ENCODE assay signal across 14 cellular contexts in the genomic region with DNA sequence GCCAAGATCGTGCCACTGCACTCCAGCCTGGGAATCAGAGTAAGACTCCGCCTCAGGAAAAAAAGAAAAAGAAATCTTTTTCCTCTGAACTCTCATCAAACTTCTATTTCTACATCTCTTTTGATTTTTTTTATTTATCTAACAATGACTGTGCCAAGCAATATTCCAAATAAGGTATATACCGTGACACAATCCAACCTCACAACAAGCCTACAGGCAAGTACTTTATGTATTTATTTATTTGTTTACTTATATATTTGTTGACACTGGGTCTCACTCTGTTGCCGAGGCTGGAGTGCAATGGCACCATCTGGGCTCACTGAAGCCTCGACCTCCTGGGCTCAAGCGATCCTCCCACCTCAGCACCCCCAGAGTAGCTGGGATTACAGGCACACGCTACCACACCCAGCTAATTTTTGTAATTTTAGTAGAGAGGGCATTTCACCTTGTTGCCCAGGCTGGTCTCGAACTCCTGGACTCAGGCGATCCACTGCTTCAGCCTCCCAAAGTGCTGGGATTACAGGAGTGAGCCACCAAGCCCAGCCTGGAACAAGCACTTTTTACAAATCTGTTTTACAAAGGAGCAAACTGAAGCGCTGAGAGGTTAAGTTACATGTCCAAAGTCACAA.
A peak's percentile ranks its signal among the peaks of the same experiment; 100 is the strongest.
DNase-seq lines count a peak whose midpoint lies in the region; ATAC-seq and TF ChIP-seq lines count a peak whose summit lies in the region.
"Had no signal": no experiment of that assay in that cellular context is flagged by ENCODE, and none has a peak within 500 bp of the region (broad histone marks: within the 10 kb centered on the region; RNA-seq: fewer than 3 reads in every experiment).

No MANE protein-coding gene starts in this region.

- H3K27ac ChIP-seq in right atrium auricular region = peak overlapping the region; percentile 69 to 80
- H3K27ac ChIP-seq in heart left ventricle = peak overlapping the region in 5 of 12 donors; percentile 65 to 98 (median 84)
- H3K27ac ChIP-seq in esophagus (ENCODE audit: low read depth in 2 of 2, low read length in 1 of 2) = peak overlapping the region; percentile 38 to 91
- peak overlapping the region; percentile 92 for H3K27ac ChIP-seq in psoas muscle

- no peaks in the 10 kb centered on the region for H3K27me3 ChIP-seq in right atrium auricular region
- no peaks in the 10 kb centered on the region for H3K27me3 ChIP-seq in heart left ventricle
- no peaks in the 10 kb centered on the region for H3K27me3 ChIP-seq in esophagus (ENCODE audit: control insufficient read depth in 1 of 2, insufficient read depth in 2 of 2, low read length in 2 of 2)
- no peaks in the 10 kb centered on the region for H3K27me3 ChIP-seq in psoas muscle (ENCODE audit: insufficient read depth in 3 of 3, low read length in 2 of 3)
- H3K27me3 ChIP-seq: testis had no signal

- ATAC-seq in heart left ventricle (no peak), psoas muscle (no peak)
- no peak for ATAC-seq in activated CD8-positive, alpha-beta memory T cell treated with anti-CD3 and anti-CD28 coated beads, Interleukin-2, amount 10 ng/mL, durations not matched to agents 7 days and 5 days

- H3K27ac Mint-ChIP-seq in activated CD8-positive, alpha-beta memory T cell treated with anti-CD3 and anti-CD28 coated beads, Interleukin-2, amount 10 ng/mL, durations not matched to agents 7 days and 5 days = no peak overlapping the region
- H3K27ac Mint-ChIP-seq: mesothelial cell of epicardium had no signal

- no peaks in the 10 kb centered on the region for H3K9me3 Mint-ChIP-seq in activated CD8-positive, alpha-beta memory T cell treated with anti-CD3 and anti-CD28 coated beads, Interleukin-2, amount 10 ng/mL, durations not matched to agents 7 days and 5 days (ENCODE audit: low read depth)
- H3K9me3 Mint-ChIP-seq: T-helper 2 cell treated with Interferon-gamma antibody and Interleukin-4, amounts not matched to agents 5 μg/mL and 100 μg/mL, for 36 hours had no signal

- H3K4me1 ChIP-seq in right atrium auricular region = peaks cover 0 to 32% of the 10 kb centered on the region in 2 donors
- H3K4me1 ChIP-seq in heart left ventricle = peaks cover 0 to 74% (median 17%) of the 10 kb centered on the region in 12 donors
- H3K4me1 ChIP-seq in esophagus (ENCODE audit: control insufficient read depth in 2 of 2, insufficient read depth in 2 of 2, low read length in 1 of 2) = peaks cover 3 to 4% of the 10 kb centered on the region in 2 donors
- H3K4me1 ChIP-seq in psoas muscle = peaks cover 38% of the 10 kb centered on the region

- intact Hi-C loops in heart left ventricle (cut with DNase I) = loop anchor here in 2 of 10 donors (5.0 to 10.0 kb wide), 2 partner anchors 97 to 190 kb away; partner anchors contain the start of gene CHD2 (in 1 of the 2)
- intact Hi-C loops in psoas muscle (cut with DNase I) = loop anchor here in 1 of 2 donors (5.0 to 10.0 kb wide), 3 partner anchors 97 to 220 kb away; partner anchors contain the start of gene CHD2

- H3K4me3 ChIP-seq in right atrium auricular region = no peak overlapping the region
- H3K4me3 ChIP-seq in heart left ventricle = no peak overlapping the region
- H3K4me3 ChIP-seq in esophagus (ENCODE audit: low read depth in 1 of 2, low read length in 2 of 2) = no peak overlapping the region
- no peak overlapping the region for H3K4me3 ChIP-seq in psoas muscle
- H3K4me3 ChIP-seq: testis had no signal

- TF ChIP-seq POLR2A in heart left ventricle (IDR thresholded peaks at IDR 0.05) = no peak

- H3K4me3 Mint-ChIP-seq in activated CD8-positive, alpha-beta memory T cell treated with anti-CD3 and anti-CD28 coated beads, Interleukin-2, amount 10 ng/mL, durations not matched to agents 7 days and 5 days = no peak overlapping the region
- H3K4me3 Mint-ChIP-seq: mesothelial cell of epicardium; T-helper 2 cell treated with Interferon-gamma antibody and Interleukin-4, amounts not matched to agents 5 μg/mL and 100 μg/mL, for 36 hours had no signal

- H3K36me3 ChIP-seq in right atrium auricular region (no peaks in the 10 kb centered on the region), heart left ventricle (no peaks in the 10 kb centered on the region), esophagus (ENCODE audit: control insufficient read depth in 2 of 2, insufficient read depth in 2 of 2, low read length in 1 of 2) (no peaks in the 10 kb centered on the region), psoas muscle (ENCODE audit: insufficient read depth in 1 of 2, low read depth in 1 of 2) (no peaks in the 10 kb centered on the region)

- peaks cover 8% of the 10 kb centered on the region for H3K36me3 Mint-ChIP-seq in activated CD8-positive, alpha-beta memory T cell treated with anti-CD3 and anti-CD28 coated beads, Interleukin-2, amount 10 ng/mL, durations not matched to agents 7 days and 5 days

- CTCF ChIA-PET in activated CD8-positive, alpha-beta memory T cell treated with anti-CD3 and anti-CD28 coated beads, Interleukin-2, amount 10 ng/mL, durations not matched to agents 7 days and 5 days (lab: Charles Lee) = interaction anchor here (0.9 to 8.2 kb wide), 3 partner anchors 8 to 112 kb away, joined by 4 to 147 read pairs (median 6); no protein-coding TSS in a partner anchor

- peaks cover 32% of the 10 kb centered on the region for H3K4me1 Mint-ChIP-seq in activated CD8-positive, alpha-beta memory T cell treated with anti-CD3 and anti-CD28 coated beads, Interleukin-2, amount 10 ng/mL, durations not matched to agents 7 days and 5 days

- TF ChIP-seq CTCF in right atrium auricular region (IDR thresholded peaks at IDR 0.05) = no peak
- TF ChIP-seq CTCF in heart left ventricle (IDR thresholded peaks at IDR 0.05) = no peak
- TF ChIP-seq CTCF in psoas muscle (IDR thresholded peaks at IDR 0.05) = no peak

- H3K27me3 Mint-ChIP-seq in activated CD8-positive, alpha-beta memory T cell treated with anti-CD3 and anti-CD28 coated beads, Interleukin-2, amount 10 ng/mL, durations not matched to agents 7 days and 5 days = no peaks in the 10 kb centered on the region

- 94 to 97% (median 94%) methylated on average over 10 of the region's 10 CpGs for WGBS in heart left ventricle, 4 donors
- 75 to 88% methylated on average over 10 of the region's 10 CpGs for WGBS in esophagus, 2 donors
- WGBS in psoas muscle, 3 donors = 94 to 97% (median 95%) methylated on average over 10 of the region's 10 CpGs

- H3K9me3 ChIP-seq in right atrium auricular region (no peaks in the 10 kb centered on the region), heart left ventricle (peaks cover 0 to 3% (median 0%) of the 10 kb centered on the region in 12 donors), esophagus (ENCODE audit: control insufficient read depth in 2 of 2, insufficient read depth in 1 of 2, low read depth in 1 of 2, low read length in 1 of 2) (no peaks in the 10 kb centered on the region), psoas muscle (no peaks in the 10 kb centered on the region)
- H3K9me3 ChIP-seq: testis had no signal

- DNase-seq in right atrium auricular region (ENCODE audit: low spot score) = no peak
- DNase-seq in heart left ventricle = no peak
- DNase-seq in psoas muscle = no peak
- DNase-seq in T-helper 1 cell = no peak
- DNase-seq in activated CD8-positive, alpha-beta memory T cell treated with anti-CD3 and anti-CD28 coated beads, Interleukin-2, amount 10 ng/mL, durations not matched to agents 7 days and 5 days = no peak
- no peak for DNase-seq in NCI-H187 (lab: John Stamatoyannopoulos, UW)
- no peak for DNase-seq in NCI-H1048 (lab: John Stamatoyannopoulos, UW)
- DNase-seq: effector CD8-positive, alpha-beta T cell; hypothalamus; Karpas-422; testis had no signal
